ENCODE assay signal across 16 cellular contexts in genomic region chr4:155609455-155610059, GRCh38. TPM values are rescaled to one million over a fixed set of nuclear protein-coding genes. Genes with fewer than 3 reads are reported as not detected.
DNase-seq lines count a peak whose midpoint lies in the region; ATAC-seq and TF ChIP-seq lines count a peak whose summit lies in the region.
"Had no signal": no experiment of that assay in that cellular context is flagged by ENCODE, and none has a peak within 500 bp of the region (broad histone marks: within the 10 kb centered on the region; RNA-seq: fewer than 3 reads in every experiment).

No MANE protein-coding gene starts in this region.

- peaks cover 42% of the 10 kb centered on the region for H3K4me1 Mint-ChIP-seq in chondrocyte (ENCODE audit: low read depth)
- no peaks in the 10 kb centered on the region for H3K4me1 Mint-ChIP-seq in activated CD8-positive, alpha-beta T cell treated with anti-CD3 and anti-CD28 coated beads for 36 hours (ENCODE audit: low read depth)
- H3K4me1 Mint-ChIP-seq: activated naive CD8-positive, alpha-beta T cell treated with anti-CD3 and anti-CD28 coated beads, Interleukin-2, amount 50 U/mL, for 24 hours had no signal

- no peak for DNase-seq in chondrocyte (ENCODE audit: low spot score)
- DNase-seq in NOMO-1 treated with DMSO at 0.1 percent for 48 hours (lab: John Stamatoyannopoulos, UW; ENCODE audit: unreplicated experiment) = no peak
- no peak for DNase-seq in cerebellar cortex (ENCODE audit: low spot score)
- no peak for DNase-seq in activated CD8-positive, alpha-beta T cell treated with anti-CD3 and anti-CD28 coated beads for 36 hours
- DNase-seq in psoas muscle = no peak
- DNase-seq: activated naive CD8-positive, alpha-beta T cell treated with anti-CD3 and anti-CD28 coated beads, Interleukin-2, amount 50 U/mL, for 24 hours; CD8-positive, alpha-beta T cell; foreskin fibroblast; HCEC 1CT; KG1; lower lobe of right lung; stimulated activated naive CD4-positive, alpha-beta T cell had no signal

- POLR2A ChIA-PET in activated CD8-positive, alpha-beta T cell treated with anti-CD3 and anti-CD28 coated beads for 36 hours (lab: Charles Lee) = no interaction called here

- no peaks in the 10 kb centered on the region for H3K36me3 Mint-ChIP-seq in chondrocyte (ENCODE audit: low read depth)
- H3K36me3 Mint-ChIP-seq in activated CD8-positive, alpha-beta T cell treated with anti-CD3 and anti-CD28 coated beads for 36 hours (ENCODE audit: low read depth) = no peaks in the 10 kb centered on the region
- H3K36me3 Mint-ChIP-seq: CD8-positive, alpha-beta T cell had no signal

- no peaks in the 10 kb centered on the region for H3K9me3 ChIP-seq in psoas muscle
- H3K9me3 ChIP-seq: lower lobe of right lung had no signal

- H3K4me3 ChIP-seq in psoas muscle = no peak overlapping the region
- H3K4me3 ChIP-seq: lower lobe of right lung had no signal

- H3K27ac Mint-ChIP-seq in chondrocyte (ENCODE audit: unreplicated experiment) = peak overlapping the region; percentile 51
- no peak overlapping the region for H3K27ac Mint-ChIP-seq in activated CD8-positive, alpha-beta T cell treated with anti-CD3 and anti-CD28 coated beads for 36 hours
- H3K27ac Mint-ChIP-seq: activated naive CD8-positive, alpha-beta T cell treated with anti-CD3 and anti-CD28 coated beads, Interleukin-2, amount 50 U/mL, for 24 hours; CD8-positive, alpha-beta T cell; dendritic cell treated with granulocyte-macrophage colony-stimulating factor and Interleukin-4, amounts not matched to agents 40 ng/mL and 50 ng/mL, for 4 days had no signal

- H3K27me3 ChIP-seq in psoas muscle (ENCODE audit: insufficient read depth in 3 of 3, low read length in 2 of 3) = no peaks in the 10 kb centered on the region

- H3K4me3 Mint-ChIP-seq in chondrocyte (ENCODE audit: unreplicated experiment) = no peak overlapping the region
- H3K4me3 Mint-ChIP-seq in activated CD8-positive, alpha-beta T cell treated with anti-CD3 and anti-CD28 coated beads for 36 hours = no peak overlapping the region
- H3K4me3 Mint-ChIP-seq: activated naive CD8-positive, alpha-beta T cell treated with anti-CD3 and anti-CD28 coated beads, Interleukin-2, amount 50 U/mL, for 24 hours; CD8-positive, alpha-beta T cell; dendritic cell treated with granulocyte-macrophage colony-stimulating factor and Interleukin-4, amounts not matched to agents 40 ng/mL and 50 ng/mL, for 4 days had no signal

- CTCF ChIA-PET in activated CD8-positive, alpha-beta T cell treated with anti-CD3 and anti-CD28 coated beads for 36 hours (lab: Charles Lee) = no interaction called here

- ATAC-seq in GM18873 (IDR thresholded peaks at IDR 0.05; ENCODE audit: low FRiP score, unreplicated experiment) (peak; percentile 53), GM21528 (IDR thresholded peaks at IDR 0.05; ENCODE audit: low FRiP score, unreplicated experiment) (peak; percentile 70), HG03103 (IDR thresholded peaks at IDR 0.05; ENCODE audit: low read depth, unreplicated experiment) (peak; percentile 46), psoas muscle (no peak)
- ATAC-seq in activated CD8-positive, alpha-beta T cell treated with anti-CD3 and anti-CD28 coated beads for 36 hours = no peak
- ATAC-seq: activated naive CD8-positive, alpha-beta T cell treated with anti-CD3 and anti-CD28 coated beads, Interleukin-2, amount 50 U/mL, for 24 hours; CD8-positive, alpha-beta T cell; lower lobe of right lung had no signal

- TF ChIP-seq CTCF in chondrocyte (IDR thresholded peaks at IDR 0.05) = no peak
- TF ChIP-seq CTCF in activated CD8-positive, alpha-beta T cell treated with anti-CD3 and anti-CD28 coated beads for 36 hours (IDR thresholded peaks at IDR 0.05) = no peak
- no peak for TF ChIP-seq CTCF in psoas muscle (IDR thresholded peaks at IDR 0.05)

- H3K27ac ChIP-seq in psoas muscle = no peak overlapping the region
- H3K27ac ChIP-seq: lower lobe of right lung had no signal

- 95% methylated on average over 1 of the region's 1 CpG for WGBS in psoas muscle, 3 donors

- H3K36me3 ChIP-seq in psoas muscle (ENCODE audit: insufficient read depth in 1 of 2, low read depth in 1 of 2) = no peaks in the 10 kb centered on the region
- H3K36me3 ChIP-seq: lower lobe of right lung had no signal

- intact Hi-C loops in activated CD8-positive, alpha-beta T cell treated with anti-CD3 and anti-CD28 coated beads for 36 hours (cut with micrococcal nuclease) = no loop called here
- intact Hi-C loops in psoas muscle (cut with DNase I) = no loop called here

- H3K4me1 ChIP-seq in psoas muscle = no peaks in the 10 kb centered on the region
- H3K4me1 ChIP-seq: lower lobe of right lung had no signal

- H3K27me3 Mint-ChIP-seq in chondrocyte (ENCODE audit: low read depth) = no peaks in the 10 kb centered on the region
- peaks cover 6% of the 10 kb centered on the region for H3K27me3 Mint-ChIP-seq in activated CD8-positive, alpha-beta T cell treated with anti-CD3 and anti-CD28 coated beads for 36 hours
- H3K27me3 Mint-ChIP-seq: dendritic cell treated with granulocyte-macrophage colony-stimulating factor and Interleukin-4, amounts not matched to agents 40 ng/mL and 50 ng/mL, for 4 days had no signal

- H3K9me3 Mint-ChIP-seq in chondrocyte (ENCODE audit: low read depth) = no peaks in the 10 kb centered on the region
- no peaks in the 10 kb centered on the region for H3K9me3 Mint-ChIP-seq in activated CD8-positive, alpha-beta T cell treated with anti-CD3 and anti-CD28 coated beads for 36 hours
- H3K9me3 Mint-ChIP-seq: activated naive CD8-positive, alpha-beta T cell treated with anti-CD3 and anti-CD28 coated beads, Interleukin-2, amount 50 U/mL, for 24 hours; CD8-positive, alpha-beta T cell; dendritic cell treated with granulocyte-macrophage colony-stimulating factor and Interleukin-4, amounts not matched to agents 40 ng/mL and 50 ng/mL, for 4 days had no signal

RNA-seq across cellular contexts. Expression of gene GUCY1A1, which starts 57.1 kb away (rescaled TPM):
- total RNA-seq in chondrocyte = 29.4 to 33.9 TPM (median 30.9 TPM) in 3 replicates
- total RNA-seq in activated CD8-positive, alpha-beta T cell treated with anti-CD3 and anti-CD28 coated beads for 36 hours = under 1 TPM; 0.09 to 0.45 TPM
- total RNA-seq in psoas muscle = 10 to 100 TPM in 1 of 4 donors, 1 to 10 TPM in 3; 6.8 to 16.4 (median 8.0) TPM
- 1 to 10 TPM; 1.5 to 4.7 (median 2.3) TPM for polyA plus RNA-seq in psoas muscle
- total RNA-seq: CD8-positive, alpha-beta T cell had no signal

Comparison
In these comparisons a context has a peak if more than half of its experiments do, and no peak if none do; other contexts are left out.
1. ATAC-seq: peak in GM18873 (single experiment), GM21528 (single experiment) and HG03103 (single experiment); none in activated CD8-positive, alpha-beta T cell treated with anti-CD3 and anti-CD28 coated beads for 36 hours (single experiment) and psoas muscle (0 of 4).
2. RNA of gene GUCY1A1, which starts 57.1 kb away (total RNA-seq): 29.4 to 33.9 TPM in chondrocyte and 6.8 to 16.4 TPM in psoas muscle; 0.09 to 0.45 TPM in activated CD8-positive, alpha-beta T cell treated with anti-CD3 and anti-CD28 coated beads for 36 hours; every median in the first group is over 4 times any median in the second.